ENCODE assay signal across 15 cellular contexts in genomic region chr3:4848176-4848575, GRCh38.
DNase-seq lines count a peak whose midpoint lies in the region; ATAC-seq, FAIRE-seq and TF ChIP-seq lines count a peak whose summit lies in the region.
"Had no signal": no experiment of that assay in that cellular context is flagged by ENCODE, and none has a peak within 500 bp of the region (broad histone marks: within the 10 kb centered on the region; RNA-seq: fewer than 3 reads in every experiment).

No MANE protein-coding gene starts in this region.

- no peak for ATAC-seq in CD4-positive, CD25-positive, alpha-beta regulatory T cell (ENCODE audit: low read depth in 2 of 2)
- peak in 3 of 4 donors; percentile 14 to 43 (median 14) for ATAC-seq in pancreas
- ATAC-seq: HCT116 had no signal

- DNase-seq in CD4-positive, CD25-positive, alpha-beta regulatory T cell, result no peak
- DNase-seq in NCI-H2227 (lab: John Stamatoyannopoulos, UW; ENCODE audit: unreplicated experiment), result peak; percentile 9
- no peak for DNase-seq in pancreas
- no peak for DNase-seq in T1000 (lab: John Stamatoyannopoulos, UW)
- no peak for DNase-seq in C1 segment of cervical spinal cord (lab: John Stamatoyannopoulos, UW)
- no peak for DNase-seq in NCI-H524 (lab: John Stamatoyannopoulos, UW)
- no peak for DNase-seq in SHP77 treated with DMSO at 0.1 percent for 48 hours (lab: John Stamatoyannopoulos, UW)
- DNase-seq: brain microvascular endothelial cell, NCI-H1105 treated with DMSO at 0.1 percent for 48 hours, NCI-H446 had no signal

- H3K4me3 ChIP-seq in CD4-positive, CD25-positive, alpha-beta regulatory T cell (ENCODE audit: low read depth, low read length), result no peak overlapping the region
- H3K4me3 ChIP-seq in pancreas, result no peak overlapping the region
- H3K4me3 ChIP-seq: lung had no signal

- H3K27ac Mint-ChIP-seq in CD4-positive, CD25-positive, alpha-beta regulatory T cell, result peak overlapping the region; percentile 52 to 73 (median 67)
- peak overlapping the region in 3 of 5 experiments; percentile 20 to 57 (median 44) for H3K27ac Mint-ChIP-seq in brain
- H3K27ac Mint-ChIP-seq: B cell had no signal

- H3K4me1 ChIP-seq in CD4-positive, CD25-positive, alpha-beta regulatory T cell (ENCODE audit: control insufficient read depth, insufficient read depth, low read length, poor library complexity, severe bottlenecking), result peaks cover 26% of the 10 kb centered on the region
- H3K4me1 ChIP-seq in pancreas, result peaks cover 0 to 6% (median 4%) of the 10 kb centered on the region in 3 donors

- 17 to 25% methylated on average over 3 of the region's 3 CpGs for WGBS in pancreas, 2 donors

- FAIRE-seq in pancreas (lab: Jason Lieb, UNC), result no peak

- H3K27ac ChIP-seq in CD4-positive, CD25-positive, alpha-beta regulatory T cell (ENCODE audit: insufficient read depth, low read length, poor library complexity, severe bottlenecking), result no peak overlapping the region
- no peak overlapping the region for H3K27ac ChIP-seq in pancreas
- H3K27ac ChIP-seq: brain microvascular endothelial cell, neutrophil had no signal

- no peaks in the 10 kb centered on the region for H3K36me3 ChIP-seq in CD4-positive, CD25-positive, alpha-beta regulatory T cell (ENCODE audit: control insufficient read depth, insufficient read depth, low read length)
- no peaks in the 10 kb centered on the region for H3K36me3 ChIP-seq in pancreas
- H3K36me3 ChIP-seq: brain microvascular endothelial cell, neutrophil had no signal

- no peaks in the 10 kb centered on the region for H3K27me3 Mint-ChIP-seq in CD4-positive, CD25-positive, alpha-beta regulatory T cell
- H3K27me3 Mint-ChIP-seq in brain, result no peaks in the 10 kb centered on the region
- H3K27me3 Mint-ChIP-seq: B cell had no signal

- intact Hi-C loops in pancreas (cut with DNase I), result no loop called here

- peaks cover 8% of the 10 kb centered on the region for H3K36me3 Mint-ChIP-seq in CD4-positive, CD25-positive, alpha-beta regulatory T cell
- H3K36me3 Mint-ChIP-seq in brain, result no peaks in the 10 kb centered on the region

- no peaks in the 10 kb centered on the region for H3K9me3 Mint-ChIP-seq in CD4-positive, CD25-positive, alpha-beta regulatory T cell
- H3K9me3 Mint-ChIP-seq in brain, result peaks cover 0 to 4% (median 0%) of the 10 kb centered on the region in 5 experiments

- peak overlapping the region in 1 of 4 donors; percentile 22 for H3K4me3 Mint-ChIP-seq in CD4-positive, CD25-positive, alpha-beta regulatory T cell
- H3K4me3 Mint-ChIP-seq in brain, result peak overlapping the region in 1 of 5 experiments; percentile 32
- H3K4me3 Mint-ChIP-seq: B cell had no signal

- peaks cover 38 to 66% (median 48%) of the 10 kb centered on the region in 4 donors for H3K4me1 Mint-ChIP-seq in CD4-positive, CD25-positive, alpha-beta regulatory T cell
- H3K4me1 Mint-ChIP-seq in brain, result peaks cover 39% of the 10 kb centered on the region

- no peaks in the 10 kb centered on the region for H3K27me3 ChIP-seq in CD4-positive, CD25-positive, alpha-beta regulatory T cell (ENCODE audit: control insufficient read depth, insufficient read depth, low read length)
- H3K27me3 ChIP-seq in pancreas, result no peaks in the 10 kb centered on the region
- H3K27me3 ChIP-seq: brain microvascular endothelial cell, neutrophil had no signal

- no peak for TF ChIP-seq CTCF in brain (conservative IDR thresholded peaks at IDR 0.05)
- TF ChIP-seq CTCF in pancreas (IDR thresholded peaks at IDR 0.05), result no peak

- H3K9me3 ChIP-seq in CD4-positive, CD25-positive, alpha-beta regulatory T cell (ENCODE audit: control insufficient read depth in 2 of 2, low read length in 2 of 2), result no peaks in the 10 kb centered on the region
- no peaks in the 10 kb centered on the region for H3K9me3 ChIP-seq in pancreas
- H3K9me3 ChIP-seq: neutrophil had no signal

Comparison
In these comparisons a context has a peak if more than half of its experiments do, and no peak if none do; other contexts are left out.
1. ATAC-seq: peak in pancreas (3 of 4); none in CD4-positive, CD25-positive, alpha-beta regulatory T cell (0 of 2).